9 cellular contexts compared by ENCODE assay signal in the genomic region with DNA sequence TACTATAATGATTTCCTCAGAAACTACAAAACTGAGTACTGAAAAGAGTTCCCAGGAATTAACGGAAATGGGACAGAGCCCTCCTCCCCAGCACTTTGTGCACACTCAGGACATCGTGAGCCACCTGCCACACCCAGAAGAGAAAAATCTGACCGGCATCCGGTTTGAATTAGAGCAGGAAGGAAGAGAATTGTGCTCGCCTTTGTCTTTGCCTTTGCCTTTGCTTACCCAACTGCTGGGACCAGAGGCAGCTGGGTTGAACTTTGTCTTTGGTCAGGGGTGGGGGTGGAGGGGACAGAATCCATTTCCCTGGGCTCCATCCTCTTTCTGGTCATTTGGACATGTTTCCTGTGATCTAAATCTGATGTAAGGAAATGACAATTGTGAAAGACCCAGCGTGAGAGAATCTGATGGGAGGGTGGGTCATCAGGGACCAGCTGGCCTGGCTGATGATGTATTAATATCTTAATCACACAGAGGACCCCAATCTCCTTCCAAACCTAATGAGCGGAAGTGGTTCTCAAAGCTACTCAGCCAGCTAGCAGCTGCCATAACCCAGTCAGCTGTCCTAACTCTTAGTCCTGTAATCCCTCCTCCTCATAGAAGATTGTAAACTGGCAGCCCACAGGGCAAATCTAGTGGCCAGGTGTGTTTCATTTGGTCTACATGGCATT. TPM values are rescaled to one million over a fixed set of nuclear protein-coding genes. Genes with fewer than 3 reads are reported as not detected.
DNase-seq lines count a peak whose midpoint lies in the region; ATAC-seq lines count a peak whose summit lies in the region.
"Had no signal": no experiment of that assay in that cellular context is flagged by ENCODE, and none has a peak within 500 bp of the region (broad histone marks: within the 10 kb centered on the region; RNA-seq: fewer than 3 reads in every experiment).

No MANE protein-coding gene starts in this region.

- peaks cover 20% of the 10 kb centered on the region for H3K4me1 ChIP-seq in thymus (ENCODE audit: control insufficient read depth, insufficient read depth, low read length)

- H3K27ac ChIP-seq in thymus (ENCODE audit: low read depth), result peak overlapping the region; percentile 66

- no peaks in the 10 kb centered on the region for H3K27me3 ChIP-seq in thymus (ENCODE audit: control insufficient read depth, insufficient read depth)

- no peak overlapping the region for H3K4me3 ChIP-seq in thymus (ENCODE audit: low read length)

- peaks cover 4% of the 10 kb centered on the region for H3K36me3 ChIP-seq in thymus (ENCODE audit: control insufficient read depth, insufficient read depth)

- H3K36me3 Mint-ChIP-seq in activated CD4-positive, alpha-beta T cell treated with anti-CD3 and anti-CD28 coated beads for 36 hours (ENCODE audit: low read depth), result peaks cover 11% of the 10 kb centered on the region
- peaks cover 3% of the 10 kb centered on the region for H3K36me3 Mint-ChIP-seq in activated CD4-positive, alpha-beta memory T cell treated with anti-CD3 and anti-CD28 coated beads for 36 hours

- intact Hi-C loops in activated CD4-positive, alpha-beta T cell treated with anti-CD3 and anti-CD28 coated beads for 36 hours (cut with DNase I, micrococcal nuclease), result loop anchor here (1.0 to 5.0 kb wide), 5 partner anchors 51 to 286 kb away; a partner anchor contains a TSS
- intact Hi-C loops in activated CD4-positive, alpha-beta memory T cell treated with anti-CD3 and anti-CD28 coated beads for 36 hours (cut with micrococcal nuclease), result loop anchor here (5.0 to 10.0 kb wide), 2 partner anchors 104 to 126 kb away; a partner anchor contains a TSS

- peak overlapping the region; percentile 92 for H3K27ac Mint-ChIP-seq in activated CD4-positive, alpha-beta T cell treated with anti-CD3 and anti-CD28 coated beads for 36 hours
- H3K27ac Mint-ChIP-seq in activated CD4-positive, alpha-beta memory T cell treated with anti-CD3 and anti-CD28 coated beads for 36 hours, result peak overlapping the region; percentile 87

- no peaks in the 10 kb centered on the region for H3K9me3 Mint-ChIP-seq in activated CD4-positive, alpha-beta T cell treated with anti-CD3 and anti-CD28 coated beads for 36 hours (ENCODE audit: low read depth)
- H3K9me3 Mint-ChIP-seq in activated CD4-positive, alpha-beta memory T cell treated with anti-CD3 and anti-CD28 coated beads for 36 hours, result no peaks in the 10 kb centered on the region

- POLR2A ChIA-PET in activated CD4-positive, alpha-beta T cell treated with anti-CD3 and anti-CD28 coated beads for 36 hours (lab: Charles Lee), result no interaction called here
- POLR2A ChIA-PET in activated CD4-positive, alpha-beta memory T cell treated with anti-CD3 and anti-CD28 coated beads for 36 hours (lab: Charles Lee), result interaction anchor here (0.9 to 2.7 kb wide), 6 partner anchors 9 to 135 kb away, joined by 3 to 15 read pairs (median 3); a partner anchor contains a TSS

- peak overlapping the region; percentile 85 for H3K4me3 Mint-ChIP-seq in activated CD4-positive, alpha-beta T cell treated with anti-CD3 and anti-CD28 coated beads for 36 hours
- H3K4me3 Mint-ChIP-seq in activated CD4-positive, alpha-beta memory T cell treated with anti-CD3 and anti-CD28 coated beads for 36 hours, result peak overlapping the region; percentile 83

- DNase-seq in activated CD4-positive, alpha-beta T cell treated with anti-CD3 and anti-CD28 coated beads for 36 hours, result peak; percentile 22
- no peak for DNase-seq in activated CD4-positive, alpha-beta T cell treated with anti-CD3 and anti-CD28 coated beads, Interleukin-2, amount 50 U/mL, for 4 hours
- peak; percentile 41 for DNase-seq in activated CD4-positive, alpha-beta memory T cell treated with anti-CD3 and anti-CD28 coated beads for 36 hours
- peak; percentile 23 for DNase-seq in kidney tubule cell (ENCODE audit: low spot score)
- DNase-seq: PC-3 had no signal

- no peaks in the 10 kb centered on the region for H3K27me3 Mint-ChIP-seq in activated CD4-positive, alpha-beta T cell treated with anti-CD3 and anti-CD28 coated beads for 36 hours
- H3K27me3 Mint-ChIP-seq in activated CD4-positive, alpha-beta memory T cell treated with anti-CD3 and anti-CD28 coated beads for 36 hours, result no peaks in the 10 kb centered on the region

- peaks cover 46% of the 10 kb centered on the region for H3K4me1 Mint-ChIP-seq in activated CD4-positive, alpha-beta T cell treated with anti-CD3 and anti-CD28 coated beads for 36 hours
- H3K4me1 Mint-ChIP-seq in activated CD4-positive, alpha-beta memory T cell treated with anti-CD3 and anti-CD28 coated beads for 36 hours (ENCODE audit: low read depth), result peaks cover 59% of the 10 kb centered on the region

- WGBS in thymus, result 60% methylated on average over 7 of the region's 7 CpGs

- H3K9me3 ChIP-seq in thymus (ENCODE audit: control insufficient read depth), result no peaks in the 10 kb centered on the region

- ATAC-seq in activated CD4-positive, alpha-beta T cell treated with anti-CD3 and anti-CD28 coated beads for 36 hours, result no peak
- ATAC-seq in GM21786 (IDR thresholded peaks at IDR 0.05; ENCODE audit: unreplicated experiment) (no peak), HG02970 (IDR thresholded peaks at IDR 0.05; ENCODE audit: low FRiP score, unreplicated experiment) (no peak), GM21423 (IDR thresholded peaks at IDR 0.05; ENCODE audit: unreplicated experiment) (no peak)

- CTCF ChIA-PET in activated CD4-positive, alpha-beta T cell treated with anti-CD3 and anti-CD28 coated beads for 36 hours (lab: Charles Lee), result interaction anchor here (0.7 to 6.1 kb wide), 15 partner anchors 11 to 234 kb away, joined by 3 to 39 read pairs (median 6); a partner anchor contains a TSS
- CTCF ChIA-PET in activated CD4-positive, alpha-beta memory T cell treated with anti-CD3 and anti-CD28 coated beads for 36 hours (lab: Charles Lee), result interaction anchor here (0.6 to 5.9 kb wide), 31 partner anchors 9 to 143 kb away, joined by 3 to 79 read pairs (median 5); a partner anchor contains a TSS

RNA-seq across cellular contexts. Expression of a gene that starts 1.1 kb away (rescaled TPM):
- 10 to 100 TPM; 31.8 to 34.4 TPM for total RNA-seq in activated CD4-positive, alpha-beta T cell treated with anti-CD3 and anti-CD28 coated beads for 36 hours
- 10 to 100 TPM; 42.0 to 44.7 TPM for total RNA-seq in activated CD4-positive, alpha-beta memory T cell treated with anti-CD3 and anti-CD28 coated beads for 36 hours
- polyA plus RNA-seq in thymus, result 32.6 TPM

RNA-seq across cellular contexts. Expression of a gene that starts 51.0 kb away (rescaled TPM):
- 10 to 100 TPM; 15.7 to 16.1 TPM for total RNA-seq in activated CD4-positive, alpha-beta T cell treated with anti-CD3 and anti-CD28 coated beads for 36 hours
- 10 to 100 TPM; 17.9 to 21.6 TPM for total RNA-seq in activated CD4-positive, alpha-beta memory T cell treated with anti-CD3 and anti-CD28 coated beads for 36 hours
- 21.7 TPM for polyA plus RNA-seq in thymus

Comparison
In these comparisons a context has a peak if more than half of its experiments do, and no peak if none do; other contexts are left out.
1. DNase-seq: peak in activated CD4-positive, alpha-beta T cell treated with anti-CD3 and anti-CD28 coated beads for 36 hours (single experiment), activated CD4-positive, alpha-beta memory T cell treated with anti-CD3 and anti-CD28 coated beads for 36 hours (single experiment) and kidney tubule cell (single experiment); none in activated CD4-positive, alpha-beta T cell treated with anti-CD3 and anti-CD28 coated beads, Interleukin-2, amount 50 U/mL, for 4 hours (0 of 2).